ENCODE assay signal across 25 cellular contexts in genomic region chr7:49398236-49398635, GRCh38.
A peak's percentile ranks its signal among the peaks of the same experiment; 100 is the strongest.
DNase-seq lines count a peak whose midpoint lies in the region; ATAC-seq and TF ChIP-seq lines count a peak whose summit lies in the region.
"Had no signal": no experiment of that assay in that cellular context is flagged by ENCODE, and none has a peak within 500 bp of the region (broad histone marks: within the 10 kb centered on the region; RNA-seq: fewer than 3 reads in every experiment).

No MANE protein-coding gene starts in this region.

- no peaks in the 10 kb centered on the region for H3K79me2 ChIP-seq in PC-3 (ENCODE audit: low read length)

- DNase-seq in MCF 10A (ENCODE audit: unreplicated experiment), result peak; percentile 18
- no peak for DNase-seq in breast epithelium (ENCODE audit: low spot score in 2 of 2)
- DNase-seq in PC-3, result no peak
- peak; percentile 0 for DNase-seq in astrocyte of the hippocampus (ENCODE audit: low read depth, low spot score)
- DNase-seq in renal cortical epithelial cell (ENCODE audit: low read depth), result peak; percentile 77
- no peak for DNase-seq in NCI-H128 (lab: John Stamatoyannopoulos, UW; ENCODE audit: unreplicated experiment)
- no peak for DNase-seq in sigmoid colon
- DNase-seq: 8988T; activated CD4-positive, alpha-beta T cell treated with anti-CD3 and anti-CD28 coated beads for 4 hours; activated CD8-positive, alpha-beta memory T cell treated with anti-CD3 and anti-CD28 coated beads for 24 hours; activated effector memory CD4-positive, alpha-beta T cell treated with Interleukin-2 at 50 U/mL for 16 hours; activated naive CD8-positive, alpha-beta T cell treated with anti-CD3 and anti-CD28 coated beads, Interleukin-2, amount 10 ng/mL, durations not matched to agents 7 days and 5 days; AML-193; CD4-positive, alpha-beta memory T cell; cerebellar nuclear complex; hippocampal formation; KBM-7; NCI-H146; NCI-H510A treated with DMSO at 0.1 percent for 48 hours; tibial artery had no signal

- H3K9me3 ChIP-seq in breast epithelium, result no peaks in the 10 kb centered on the region
- no peaks in the 10 kb centered on the region for H3K9me3 ChIP-seq in PC-3 (ENCODE audit: low read length)
- no peaks in the 10 kb centered on the region for H3K9me3 ChIP-seq in sigmoid colon
- H3K9me3 ChIP-seq: HAP-1, psoas muscle, tibial artery had no signal

- H3K4me1 ChIP-seq in breast epithelium, result no peaks in the 10 kb centered on the region
- peaks cover 60% of the 10 kb centered on the region for H3K4me1 ChIP-seq in PC-3 (ENCODE audit: insufficient read depth, low read length)
- H3K4me1 ChIP-seq in sigmoid colon, result no peaks in the 10 kb centered on the region
- H3K4me1 ChIP-seq: HAP-1, psoas muscle, tibial artery had no signal

- no peaks in the 10 kb centered on the region for H3K36me3 ChIP-seq in breast epithelium
- H3K36me3 ChIP-seq in PC-3 (ENCODE audit: low read depth, low read length), result no peaks in the 10 kb centered on the region
- H3K36me3 ChIP-seq in sigmoid colon, result no peaks in the 10 kb centered on the region
- H3K36me3 ChIP-seq: HAP-1, tibial artery had no signal

- POLR2A ChIA-PET in MCF 10A (lab: Yijun Ruan, JAX), result no interaction called here
- POLR2A ChIA-PET in PC-3 (lab: Charles Lee; ENCODE audit: unreplicated experiment), result no interaction called here

- H3K4me1 Mint-ChIP-seq in MCF 10A (ENCODE audit: insufficient read depth, unreplicated experiment), result peaks cover 35% of the 10 kb centered on the region
- H3K4me1 Mint-ChIP-seq: activated naive CD8-positive, alpha-beta T cell treated with anti-CD3 and anti-CD28 coated beads, Interleukin-2, amount 10 ng/mL, durations not matched to agents 7 days and 5 days; CD4-positive, alpha-beta memory T cell had no signal

- peak overlapping the region; percentile 76 for H3K4me2 ChIP-seq in PC-3 (ENCODE audit: low read length)

- H4K20me1 ChIP-seq in PC-3 (ENCODE audit: low read length), result no peaks in the 10 kb centered on the region

- peak overlapping the region; percentile 45; the same call in 1 of the 2 replicates for H2AFZ ChIP-seq in PC-3 (ENCODE audit: low read length)

- ATAC-seq in PC-3 (peak; percentile 9), SK-N-SH treated with all-trans-retinoic acid at 6 μM for 48 hours (no peak)
- ATAC-seq: left lobe of liver, psoas muscle had no signal

- no peaks in the 10 kb centered on the region for H3F3A ChIP-seq in PC-3 (ENCODE audit: low read length, unreplicated experiment)

- 84% methylated on average over 5 of the region's 5 CpGs for WGBS in sigmoid colon, 2 donors

- no peak for TF ChIP-seq EP300 in sigmoid colon (IDR thresholded peaks at IDR 0.05)

- no peak overlapping the region for H3K4me3 Mint-ChIP-seq in MCF 10A (ENCODE audit: unreplicated experiment)
- H3K4me3 Mint-ChIP-seq: activated naive CD8-positive, alpha-beta T cell treated with anti-CD3 and anti-CD28 coated beads, Interleukin-2, amount 10 ng/mL, durations not matched to agents 7 days and 5 days; CD4-positive, alpha-beta memory T cell; stimulated activated naive CD8-positive, alpha-beta T cell treated with anti-CD3 and anti-CD28 coated beads, Interleukin-15, Interleukin-2, amounts not matched to agents 100 ng/mL and 50 ng/mL, for 24 hours had no signal

- intact Hi-C loops in MCF 10A (cut with micrococcal nuclease) (no loop called here), breast epithelium (cut with DNase I; ENCODE audit: low total_unique reads) (no loop called here), PC-3 (cut with micrococcal nuclease) (loop anchor here (1.0 kb wide), 1 partner anchor 26 kb away; no protein-coding TSS in a partner anchor), sigmoid colon (cut with DNase I) (no loop called here)

- no peaks in the 10 kb centered on the region for H3K9me3 Mint-ChIP-seq in MCF 10A (ENCODE audit: unreplicated experiment)
- H3K9me3 Mint-ChIP-seq: activated naive CD8-positive, alpha-beta T cell treated with anti-CD3 and anti-CD28 coated beads, Interleukin-2, amount 10 ng/mL, durations not matched to agents 7 days and 5 days; stimulated activated naive CD8-positive, alpha-beta T cell treated with anti-CD3 and anti-CD28 coated beads, Interleukin-15, Interleukin-2, amounts not matched to agents 100 ng/mL and 50 ng/mL, for 24 hours had no signal

- H3K27ac Mint-ChIP-seq in MCF 10A (ENCODE audit: low read depth, unreplicated experiment), result peak overlapping the region; percentile 5
- H3K27ac Mint-ChIP-seq: activated naive CD8-positive, alpha-beta T cell treated with anti-CD3 and anti-CD28 coated beads, Interleukin-2, amount 10 ng/mL, durations not matched to agents 7 days and 5 days; CD4-positive, alpha-beta memory T cell; stimulated activated naive CD8-positive, alpha-beta T cell treated with anti-CD3 and anti-CD28 coated beads, Interleukin-15, Interleukin-2, amounts not matched to agents 100 ng/mL and 50 ng/mL, for 24 hours had no signal

- BruUV-seq in MCF 10A (replicated peaks; lab: Mats Ljungman, UMichigan), result no TSS peak
- no TSS peak for BruUV-seq in PC-3 (replicated peaks; lab: Mats Ljungman, UMichigan)

- H3K27ac ChIP-seq in breast epithelium (no peak overlapping the region), PC-3 (ENCODE audit: low read length) (peak overlapping the region; percentile 89), sigmoid colon (no peak overlapping the region)
- H3K27ac ChIP-seq: psoas muscle, tibial artery had no signal

- TF ChIP-seq POLR2A in breast epithelium (IDR thresholded peaks at IDR 0.05) (no peak), sigmoid colon (IDR thresholded peaks at IDR 0.05) (no peak)

- CTCF ChIA-PET in MCF 10A (lab: Yijun Ruan, JAX) (interaction anchor here (0.6 kb wide), 1 partner anchor 59 kb away, joined by 3 read pairs; no protein-coding TSS in a partner anchor), PC-3 (lab: Charles Lee) (no interaction called here)

- no peaks in the 10 kb centered on the region for H3K9me2 ChIP-seq in PC-3 (replicated peaks; ENCODE audit: low read length)

- peak overlapping the region; percentile 53 for H3K9ac ChIP-seq in PC-3 (ENCODE audit: low read length)

- H3K36me3 Mint-ChIP-seq in MCF 10A (ENCODE audit: insufficient read depth, unreplicated experiment), result no peaks in the 10 kb centered on the region
- H3K36me3 Mint-ChIP-seq: activated naive CD8-positive, alpha-beta T cell treated with anti-CD3 and anti-CD28 coated beads, Interleukin-2, amount 10 ng/mL, durations not matched to agents 7 days and 5 days; CD4-positive, alpha-beta memory T cell had no signal

- H3K27me3 Mint-ChIP-seq in MCF 10A (ENCODE audit: insufficient read depth, unreplicated experiment), result no peaks in the 10 kb centered on the region
- H3K27me3 Mint-ChIP-seq: activated naive CD8-positive, alpha-beta T cell treated with anti-CD3 and anti-CD28 coated beads, Interleukin-2, amount 10 ng/mL, durations not matched to agents 7 days and 5 days; CD4-positive, alpha-beta memory T cell; stimulated activated naive CD8-positive, alpha-beta T cell treated with anti-CD3 and anti-CD28 coated beads, Interleukin-15, Interleukin-2, amounts not matched to agents 100 ng/mL and 50 ng/mL, for 24 hours had no signal

- TF ChIP-seq CTCF in MCF 10A (IDR thresholded peaks at IDR 0.05; ENCODE audit: unreplicated experiment), result no peak
- TF ChIP-seq CTCF in breast epithelium (IDR thresholded peaks at IDR 0.05), result no peak
- TF ChIP-seq CTCF in PC-3 (conservative IDR thresholded peaks at IDR 0.05; ENCODE audit: low read depth, low read length), result no peak
- TF ChIP-seq CTCF in sigmoid colon (IDR thresholded peaks at IDR 0.05), result no peak

- H3K27me3 ChIP-seq in breast epithelium (no peaks in the 10 kb centered on the region), PC-3 (ENCODE audit: low read length) (no peaks in the 10 kb centered on the region), sigmoid colon (no peaks in the 10 kb centered on the region)
- H3K27me3 ChIP-seq: tibial artery had no signal

- H3K4me3 ChIP-seq in breast epithelium (no peak overlapping the region), PC-3 (ENCODE audit: low read length) (peak overlapping the region; percentile 39; the same call in 1 of the 2 replicates), sigmoid colon (no peak overlapping the region)
- H3K4me3 ChIP-seq: HAP-1, psoas muscle, tibial artery had no signal

TF ChIP-seq in SK-N-SH treated with all-trans-retinoic acid at 6 μM for 48 hours, 23 proteins besides CTCF, POLR2A, EP300 and RAD21 (continues in another document):
- TF ChIP-seq PATZ1 (CRISPR knock-in tag; IDR thresholded peaks at IDR 0.05; ENCODE audit: borderline replicate concordance), result no peak
- TF ChIP-seq GLIS3 (CRISPR knock-in tag; IDR thresholded peaks at IDR 0.05), result no peak
- TF ChIP-seq ARNTL (CRISPR knock-in tag; IDR thresholded peaks at IDR 0.05; ENCODE audit: borderline replicate concordance, low read depth), result no peak
- no peak for TF ChIP-seq TOX (CRISPR knock-in tag; IDR thresholded peaks at IDR 0.05; ENCODE audit: borderline replicate concordance)
- TF ChIP-seq CSDC2 (CRISPR knock-in tag; IDR thresholded peaks at IDR 0.05), result no peak
- TF ChIP-seq SNAI2 (CRISPR knock-in tag; IDR thresholded peaks at IDR 0.05), result no peak
- TF ChIP-seq POU6F1 (CRISPR knock-in tag; IDR thresholded peaks at IDR 0.05; ENCODE audit: borderline replicate concordance, low read depth), result no peak

Comparison
In these comparisons a context has a peak if more than half of its experiments do, and no peak if none do; other contexts are left out.
1. DNase-seq: peak in MCF 10A (single experiment), astrocyte of the hippocampus (single experiment) and renal cortical epithelial cell (single experiment); none in breast epithelium (0 of 2), PC-3 (single experiment), NCI-H128 (single experiment) and sigmoid colon (single experiment).